In the genomic region with DNA sequence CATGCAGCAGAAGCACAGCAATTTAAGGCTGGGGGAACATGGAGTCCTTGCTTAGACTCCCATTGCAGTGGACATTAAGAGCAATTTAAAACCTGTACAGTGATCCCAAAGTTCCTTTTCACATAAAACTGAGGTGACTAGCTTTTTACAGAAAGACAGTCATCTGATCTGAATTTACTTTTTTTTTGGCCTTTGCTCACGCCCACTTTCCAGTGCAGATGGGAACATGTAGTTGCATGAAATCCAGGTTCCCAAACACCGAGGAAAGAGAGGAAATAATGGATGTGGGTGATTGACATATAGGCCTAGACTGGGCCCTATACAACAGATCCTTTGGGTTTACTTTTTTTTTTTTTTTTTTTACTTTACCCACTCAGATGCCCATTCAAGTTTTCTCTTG, we compare ENCODE assay signal across 24 cellular contexts.
DNase-seq lines count a peak whose midpoint lies in the region; ATAC-seq, FAIRE-seq and TF ChIP-seq lines count a peak whose summit lies in the region.
"Had no signal": no experiment of that assay in that cellular context is flagged by ENCODE, and none has a peak within 500 bp of the region (broad histone marks: within the 10 kb centered on the region; RNA-seq: fewer than 3 reads in every experiment).

No MANE protein-coding gene starts in this region.

- no peak for TF ChIP-seq RAD21 in SK-N-SH (IDR thresholded peaks at IDR 0.05; ENCODE audit: low read length)

- peak; percentile 30 for DNase-seq in mammary epithelial cell
- no peak for DNase-seq in MCF 10A (ENCODE audit: unreplicated experiment)
- DNase-seq in RWPE2 (ENCODE audit: low spot score): no peak
- DNase-seq in epithelial cell of esophagus (ENCODE audit: low read depth): peak; percentile 51
- no peak for DNase-seq in keratinocyte (ENCODE audit: low read depth, low spot score)
- no peak for DNase-seq in upper lobe of left lung
- no peak for DNase-seq in cerebellar nuclear complex (lab: John Stamatoyannopoulos, UW)
- DNase-seq in SK-N-SH: no peak
- DNase-seq: AML-193; Caco-2; Calu3; CD4-positive, alpha-beta T cell; CD8-positive, alpha-beta T cell; DMS79 treated with DMSO at 0.1 percent for 48 hours; GF-D8 had no signal

- no peaks in the 10 kb centered on the region for H3F3A ChIP-seq in SK-N-SH (replicated peaks; ENCODE audit: insufficient read depth)

- intact Hi-C loops in mammary epithelial cell (cut with micrococcal nuclease): no loop called here
- intact Hi-C loops in MCF 10A (cut with micrococcal nuclease): no loop called here

- ATAC-seq in RWPE2 (ENCODE audit: low read depth): 0 out of 3 replicates have a peak, but pooled peaks have one; percentile 17
- ATAC-seq in upper lobe of left lung (ENCODE audit: low FRiP score in 2 of 2): no peak
- ATAC-seq: A549; CD8-positive, alpha-beta T cell had no signal

- no peaks in the 10 kb centered on the region for H3K27me3 Mint-ChIP-seq in MCF 10A (ENCODE audit: insufficient read depth, unreplicated experiment)

- H3K4me1 ChIP-seq in mammary epithelial cell (ENCODE audit: insufficient read depth, low read length) (no peaks in the 10 kb centered on the region), RWPE2 (ENCODE audit: insufficient read depth, poor library complexity, severe bottlenecking) (no peaks in the 10 kb centered on the region), keratinocyte (ENCODE audit: control insufficient read depth, extremely low read depth, insufficient read depth, low read length) (peaks cover 6% of the 10 kb centered on the region), upper lobe of left lung (no peaks in the 10 kb centered on the region), SK-N-SH (ENCODE audit: control insufficient read depth in 1 of 2, insufficient read depth in 2 of 2, low read depth in 1 of 2, low read length in 1 of 2) (no peaks in the 10 kb centered on the region)
- H3K4me1 ChIP-seq: A549; BLaER1 treated with 17β-estradiol and CSF1 and Interleukin-3, amounts not matched to agents 10 nM and 100 nM; Caco-2 had no signal

- TF ChIP-seq EP300 in upper lobe of left lung (IDR thresholded peaks at IDR 0.05) (no peak), SK-N-SH (IDR thresholded peaks at IDR 0.05; ENCODE audit: borderline replicate concordance in 1 of 2, low read depth in 1 of 2, low read length in 1 of 2) (no peak)

- H3K9me2 ChIP-seq in SK-N-SH: no peaks in the 10 kb centered on the region

- H3K36me3 ChIP-seq in mammary epithelial cell (ENCODE audit: insufficient read depth, low read length) (no peaks in the 10 kb centered on the region), RWPE2 (ENCODE audit: low read depth) (no peaks in the 10 kb centered on the region), keratinocyte (ENCODE audit: control insufficient read depth in 2 of 2, extremely low read depth in 1 of 2, insufficient read depth in 2 of 2, low read length in 2 of 2) (no peaks in the 10 kb centered on the region), upper lobe of left lung (no peaks in the 10 kb centered on the region), SK-N-SH (replicated peaks in 1 of 2; ENCODE audit: control insufficient read depth in 1 of 2, insufficient read depth in 2 of 2, low read length in 1 of 2) (no peaks in the 10 kb centered on the region)
- H3K36me3 ChIP-seq: BLaER1 treated with 17β-estradiol and CSF1 and Interleukin-3, amounts not matched to agents 10 nM and 100 nM had no signal

- H4K20me1 ChIP-seq in mammary epithelial cell (ENCODE audit: insufficient read depth, low read length) (no peaks in the 10 kb centered on the region), keratinocyte (ENCODE audit: control insufficient read depth, extremely low read depth, insufficient read depth, low read length) (no peaks in the 10 kb centered on the region), SK-N-SH (ENCODE audit: insufficient read depth) (no peaks in the 10 kb centered on the region)
- H4K20me1 ChIP-seq: BLaER1 treated with 17β-estradiol and CSF1 and Interleukin-3, amounts not matched to agents 10 nM and 100 nM had no signal

- POLR2A ChIA-PET in MCF 10A (lab: Yijun Ruan, JAX) (interaction anchor here (0.6 to 1.0 kb wide), 2 partner anchors 19 to 55 kb away, joined by 4 to 5 read pairs; no protein-coding TSS in a partner anchor), SK-N-SH (lab: Yijun Ruan, JAX) (no interaction called here)

- no peak overlapping the region for H2AFZ ChIP-seq in mammary epithelial cell (ENCODE audit: low read depth, low read length)
- no peak overlapping the region for H2AFZ ChIP-seq in keratinocyte (ENCODE audit: control insufficient read depth, low read length)
- no peak overlapping the region for H2AFZ ChIP-seq in SK-N-SH (ENCODE audit: low read depth)

- dilution Hi-C loops in mammary epithelial cell (cut with HindIII; ENCODE audit: low sequenced_read_pairs) (no loop called here), keratinocyte (cut with MboI; ENCODE audit: extremely low pct_ligation_motif_present, low sequenced_read_pairs) (no loop called here)

- H3K9ac ChIP-seq in mammary epithelial cell (ENCODE audit: insufficient read depth, low read length): no peak overlapping the region
- no peak overlapping the region for H3K9ac ChIP-seq in keratinocyte (ENCODE audit: control insufficient read depth, extremely low read depth, insufficient read depth, low read length)
- no peak overlapping the region for H3K9ac ChIP-seq in SK-N-SH
- H3K9ac ChIP-seq: BLaER1 treated with 17β-estradiol and CSF1 and Interleukin-3, amounts not matched to agents 10 nM and 100 nM had no signal

- H3K4me3 ChIP-seq in mammary epithelial cell (replicated peaks in 1 of 3; ENCODE audit: insufficient read depth in 1 of 3, low read depth in 2 of 3, low read length in 3 of 3): no peak overlapping the region
- H3K4me3 ChIP-seq in RWPE2 (ENCODE audit: severe bottlenecking): no peak overlapping the region
- no peak overlapping the region for H3K4me3 ChIP-seq in epithelial cell of esophagus (ENCODE audit: low read length)
- H3K4me3 ChIP-seq in keratinocyte (ENCODE audit: control insufficient read depth in 2 of 3, extremely low read depth in 1 of 3, insufficient read depth in 2 of 3, low read depth in 1 of 3, low read length in 3 of 3): no peak overlapping the region
- no peak overlapping the region for H3K4me3 ChIP-seq in upper lobe of left lung
- no peak overlapping the region for H3K4me3 ChIP-seq in SK-N-SH (ENCODE audit: low read depth in 2 of 2, low read length in 1 of 2)
- H3K4me3 ChIP-seq: A549; BLaER1 treated with 17β-estradiol and CSF1 and Interleukin-3, amounts not matched to agents 10 nM and 100 nM had no signal

- BruUV-seq in mammary epithelial cell (replicated peaks; lab: Mats Ljungman, UMichigan): no TSS peak
- no TSS peak for BruUV-seq in MCF 10A (replicated peaks; lab: Mats Ljungman, UMichigan)

- TF ChIP-seq POLR2A in upper lobe of left lung (IDR thresholded peaks at IDR 0.05): no peak

- H3K27ac Mint-ChIP-seq in MCF 10A (ENCODE audit: low read depth, unreplicated experiment): no peak overlapping the region
- H3K27ac Mint-ChIP-seq: B cell; CD4-positive, alpha-beta T cell; CD8-positive, alpha-beta T cell had no signal

- no peaks in the 10 kb centered on the region for H3K36me3 Mint-ChIP-seq in MCF 10A (ENCODE audit: insufficient read depth, unreplicated experiment)
- H3K36me3 Mint-ChIP-seq: CD8-positive, alpha-beta T cell had no signal

- TF ChIP-seq CTCF in mammary epithelial cell (conservative IDR thresholded peaks at IDR 0.05 in 1 of 2, IDR thresholded peaks at IDR 0.05 in 1 of 2; ENCODE audit: extremely low read depth in 1 of 2, insufficient read depth in 1 of 2, low read depth in 1 of 2, low read length in 2 of 2) (no peak), MCF 10A (IDR thresholded peaks at IDR 0.05; ENCODE audit: unreplicated experiment) (no peak), RWPE2 (IDR thresholded peaks at IDR 0.05; ENCODE audit: poor library complexity, severe bottlenecking) (no peak), epithelial cell of esophagus (IDR thresholded peaks at IDR 0.05; ENCODE audit: insufficient read depth, low read depth, low read length, missing control alignments) (no peak), keratinocyte (optimal IDR thresholded peaks at IDR 0.05 in 1 of 3, IDR thresholded peaks at IDR 0.05 in 1 of 3, conservative IDR thresholded peaks at IDR 0.05 in 1 of 3; ENCODE audit: extremely low read depth in 1 of 3, insufficient read depth in 2 of 3, low read length in 3 of 3) (no peak), upper lobe of left lung (IDR thresholded peaks at IDR 0.05) (no peak), SK-N-SH (IDR thresholded peaks at IDR 0.05) (no peak)

- H3K27me3 ChIP-seq in mammary epithelial cell (ENCODE audit: insufficient read depth, low read length): no peaks in the 10 kb centered on the region
- H3K27me3 ChIP-seq in RWPE2 (ENCODE audit: insufficient read depth, poor library complexity, severe bottlenecking): no peaks in the 10 kb centered on the region
- no peaks in the 10 kb centered on the region for H3K27me3 ChIP-seq in keratinocyte (ENCODE audit: control insufficient read depth, extremely low read depth, insufficient read depth, low read length)
- no peaks in the 10 kb centered on the region for H3K27me3 ChIP-seq in upper lobe of left lung
- no peaks in the 10 kb centered on the region for H3K27me3 ChIP-seq in SK-N-SH (ENCODE audit: insufficient read depth)
- H3K27me3 ChIP-seq: BLaER1 treated with 17β-estradiol and CSF1 and Interleukin-3, amounts not matched to agents 10 nM and 100 nM had no signal

- in situ Hi-C loops in mammary epithelial cell (cut with MboI; ENCODE audit: low sequenced_read_pairs in 2 of 2): no loop called here

- peaks cover 6% of the 10 kb centered on the region for H3K4me1 Mint-ChIP-seq in MCF 10A (ENCODE audit: insufficient read depth, unreplicated experiment)
- H3K4me1 Mint-ChIP-seq: B cell had no signal

- no peak overlapping the region for H3K4me2 ChIP-seq in mammary epithelial cell (ENCODE audit: insufficient read depth, low read depth, low read length)
- H3K4me2 ChIP-seq in keratinocyte (ENCODE audit: control insufficient read depth, extremely low read depth, insufficient read depth, low read depth, low read length): peak overlapping the region; percentile 25
- H3K4me2 ChIP-seq in SK-N-SH: no peak overlapping the region
- H3K4me2 ChIP-seq: A549; BLaER1 treated with 17β-estradiol and CSF1 and Interleukin-3, amounts not matched to agents 10 nM and 100 nM had no signal

- no peaks in the 10 kb centered on the region for H3K9me1 ChIP-seq in keratinocyte (ENCODE audit: control insufficient read depth, extremely low read depth, insufficient read depth, low read length)

- H3K79me2 ChIP-seq in mammary epithelial cell (ENCODE audit: insufficient read depth, low read length) (no peaks in the 10 kb centered on the region), keratinocyte (ENCODE audit: control insufficient read depth, insufficient read depth, low read length) (no peaks in the 10 kb centered on the region), SK-N-SH (ENCODE audit: insufficient read depth) (no peaks in the 10 kb centered on the region)

- 47% methylated on average over 2 of the region's 2 CpGs for WGBS in mammary epithelial cell (ENCODE audit: low coverage, missing lambda C conversion rate)
- 74 to 79% methylated on average over 2 of the region's 2 CpGs for WGBS in upper lobe of left lung, 2 donors
- 28% methylated on average over 2 of the region's 2 CpGs for WGBS in SK-N-SH (ENCODE audit: low lambda C conversion rate)

- no peaks in the 10 kb centered on the region for H3K9me3 ChIP-seq in mammary epithelial cell (replicated peaks; ENCODE audit: insufficient read depth, low read length)
- H3K9me3 ChIP-seq in RWPE2 (ENCODE audit: severe bottlenecking): no peaks in the 10 kb centered on the region
- H3K9me3 ChIP-seq in keratinocyte (ENCODE audit: control insufficient read depth, low read depth, low read length): no peaks in the 10 kb centered on the region
- peaks cover 0 to 7% (median 0%) of the 10 kb centered on the region in 4 donors for H3K9me3 ChIP-seq in upper lobe of left lung
- H3K9me3 ChIP-seq in SK-N-SH: no peaks in the 10 kb centered on the region
- H3K9me3 ChIP-seq: A549, Caco-2 had no signal

- H3K27ac ChIP-seq in mammary epithelial cell (ENCODE audit: insufficient read depth, low read depth, low read length): no peak overlapping the region
- H3K27ac ChIP-seq in RWPE2 (ENCODE audit: poor library complexity, severe bottlenecking): no peak overlapping the region
- no peak overlapping the region for H3K27ac ChIP-seq in keratinocyte (ENCODE audit: control insufficient read depth, insufficient read depth, low read length)
- no peak overlapping the region for H3K27ac ChIP-seq in upper lobe of left lung
- no peak overlapping the region for H3K27ac ChIP-seq in SK-N-SH (ENCODE audit: low read depth in 2 of 2, low read length in 1 of 2)
- H3K27ac ChIP-seq: 22Rv1; A549; BLaER1 treated with 17β-estradiol and CSF1 and Interleukin-3, amounts not matched to agents 10 nM and 100 nM; C4-2B had no signal

- no peak overlapping the region for H3K4me3 Mint-ChIP-seq in MCF 10A (ENCODE audit: unreplicated experiment)
- H3K4me3 Mint-ChIP-seq: B cell; CD4-positive, alpha-beta T cell; CD8-positive, alpha-beta T cell had no signal

- no peaks in the 10 kb centered on the region for H3K9me3 Mint-ChIP-seq in MCF 10A (ENCODE audit: unreplicated experiment)
- H3K9me3 Mint-ChIP-seq: CD4-positive, alpha-beta T cell had no signal

- CTCF ChIA-PET in mammary epithelial cell (lab: Charles Lee; ENCODE audit: low non-redundant PET) (interaction anchor here (0.6 kb wide), 1 partner anchor 34 kb away, joined by 5 read pairs; no protein-coding TSS in a partner anchor), MCF 10A (lab: Yijun Ruan, JAX) (interaction anchor here (0.8 to 1.7 kb wide), 2 partner anchors 34 to 67 kb away, joined by 3 to 4 read pairs; no protein-coding TSS in a partner anchor), SK-N-SH (lab: Yijun Ruan, JAX) (interaction anchor here (0.7 to 0.9 kb wide), 2 partner anchors 9 to 629 kb away, joined by 3 to 4 read pairs; no protein-coding TSS in a partner anchor)

- FAIRE-seq in keratinocyte (lab: Jason Lieb, UNC): peak; percentile 77
- FAIRE-seq: A549, D721Med, G401.6, GM12891, GM19239 had no signal

Comparison
In these comparisons a context has a peak if more than half of its experiments do, and no peak if none do; other contexts are left out.
1. DNase-seq: peak in mammary epithelial cell (single experiment) and epithelial cell of esophagus (single experiment); none in MCF 10A (single experiment), RWPE2 (single experiment), keratinocyte (single experiment), upper lobe of left lung (0 of 2), cerebellar nuclear complex (0 of 2) and SK-N-SH (single experiment).